ENCODE assay signal across 28 cellular contexts in the genomic region with DNA sequence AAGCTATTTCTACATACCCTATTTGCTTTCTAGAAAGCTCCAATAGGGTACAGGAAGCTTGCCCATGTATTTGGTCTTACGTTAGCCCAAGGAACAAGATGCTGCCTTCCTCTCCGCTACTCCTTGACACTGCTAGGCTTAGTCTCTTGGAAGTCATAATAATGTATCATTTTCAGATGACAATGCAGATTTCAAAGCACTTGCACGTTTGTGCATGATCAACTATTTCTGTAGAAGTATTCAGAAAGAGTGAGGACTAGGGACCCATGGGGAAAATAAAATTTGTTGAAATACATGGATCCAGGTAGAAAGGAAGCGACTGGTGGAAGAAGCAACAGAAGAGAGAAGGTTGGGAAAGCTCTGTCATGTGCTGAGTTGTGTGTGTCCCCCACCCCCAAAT.
"Had no signal": no experiment of that assay in that cellular context is flagged by ENCODE, and none has a peak within 500 bp of the region (broad histone marks: within the 10 kb centered on the region; RNA-seq: fewer than 3 reads in every experiment).

No MANE protein-coding gene starts in this region.

- DNase-seq: colonic mucosa; cortex of kidney; effector CD8-positive, alpha-beta T cell; effector memory CD8-positive, alpha-beta T cell; endodermal cell; erythroblast; esophagus squamous epithelium; foreskin fibroblast; foreskin melanocyte; gastrocnemius medialis; glutamatergic neuron; head of caudate nucleus; heart right ventricle; hippocampal formation; left cardiac atrium; left lung; left ventricle myocardium superior; lower lobe of right lung; mesenchymal stem cell; mucosa of descending colon; naive B cell had no signal

- H3K9me3 Mint-ChIP-seq: dendritic cell treated with granulocyte-macrophage colony-stimulating factor and Interleukin-4, amounts not matched to agents 40 ng/mL and 50 ng/mL, for 4 days; effector memory CD8-positive, alpha-beta T cell; endodermal cell; mesothelial cell of epicardium; naive B cell had no signal

- H3K9me3 ChIP-seq: colonic mucosa, esophagus squamous epithelium, gastrocnemius medialis, left lung, lower lobe of right lung, mucosa of descending colon had no signal

- H3K4me1 Mint-ChIP-seq: endodermal cell had no signal

- ATAC-seq: effector memory CD8-positive, alpha-beta T cell; esophagus mucosa; gastrocnemius medialis; heart right ventricle; left cardiac atrium; left lung; left ventricle myocardium superior; lower lobe of right lung; mucosa of descending colon had no signal

- H3K36me3 ChIP-seq: colonic mucosa, esophagus squamous epithelium, gastrocnemius medialis, heart right ventricle, left lung, lower lobe of right lung had no signal

- H3K4me3 Mint-ChIP-seq: dendritic cell treated with granulocyte-macrophage colony-stimulating factor and Interleukin-4, amounts not matched to agents 40 ng/mL and 50 ng/mL, for 4 days; effector memory CD8-positive, alpha-beta T cell; endodermal cell; mesothelial cell of epicardium; naive B cell had no signal

- FAIRE-seq: endometrium, islet of Langerhans, keratinocyte had no signal

- H3K27me3 Mint-ChIP-seq: dendritic cell treated with granulocyte-macrophage colony-stimulating factor and Interleukin-4, amounts not matched to agents 40 ng/mL and 50 ng/mL, for 4 days; effector memory CD8-positive, alpha-beta T cell; naive B cell had no signal

- H3K36me3 Mint-ChIP-seq: naive B cell had no signal

- H3K4me1 ChIP-seq: colonic mucosa, esophagus squamous epithelium, gastrocnemius medialis, heart right ventricle, left lung, lower lobe of right lung had no signal

- H3K27me3 ChIP-seq: colonic mucosa, esophagus squamous epithelium, gastrocnemius medialis, heart right ventricle, left lung had no signal

- H3K27ac ChIP-seq: colonic mucosa, epithelial cell of prostate, esophagus squamous epithelium, gastrocnemius medialis, heart right ventricle, left lung, lower lobe of right lung had no signal

- H3K4me3 ChIP-seq: colonic mucosa, esophagus squamous epithelium, gastrocnemius medialis, heart right ventricle, left lung, lower lobe of right lung, mucosa of descending colon had no signal

- H3K27ac Mint-ChIP-seq: dendritic cell treated with granulocyte-macrophage colony-stimulating factor and Interleukin-4, amounts not matched to agents 40 ng/mL and 50 ng/mL, for 4 days; effector memory CD8-positive, alpha-beta T cell; endodermal cell; mesothelial cell of epicardium; naive B cell had no signal
